Comparison of ENCODE assay signal across 8 cellular contexts in genomic region chr11:2531277-2531986, GRCh38.
A peak's percentile ranks its signal among the peaks of the same experiment; 100 is the strongest.
DNase-seq lines count a peak whose midpoint lies in the region; ATAC-seq and TF ChIP-seq lines count a peak whose summit lies in the region.

No MANE protein-coding gene starts in this region.

- in situ Hi-C loops in SK-MEL-5 (cut with HindIII; ENCODE audit: low pct_unique_long_range_greater_than_20kb, low sequenced_read_pairs): no loop called here

- CTCF ChIA-PET in activated naive CD4-positive, alpha-beta T cell treated with anti-CD3 and anti-CD28 coated beads for 36 hours (lab: Charles Lee): interaction anchor here (0.6 to 8.7 kb wide), 30 partner anchors 12 to 560 kb away, joined by 3 to 280 read pairs (median 4); partner anchors contain the start of genes CDKN1C, KCNQ1, PHLDA2 and TRPM5

- H3K4me1 ChIP-seq in uterus: peaks cover 0 to 11% of the 10 kb centered on the region in 2 donors

- no peaks in the 10 kb centered on the region for H3K9me3 ChIP-seq in uterus

- peaks cover 29 to 55% of the 10 kb centered on the region in 2 donors for H3K36me3 Mint-ChIP-seq in CD14-positive monocyte
- no peaks in the 10 kb centered on the region for H3K36me3 Mint-ChIP-seq in activated naive CD4-positive, alpha-beta T cell treated with anti-CD3 and anti-CD28 coated beads for 36 hours (ENCODE audit: low read depth)
- no peaks in the 10 kb centered on the region for H3K36me3 Mint-ChIP-seq in progenitor cell of endocrine pancreas (ENCODE audit: insufficient read depth)

- no peak overlapping the region for H3K4me3 Mint-ChIP-seq in CD14-positive monocyte
- H3K4me3 Mint-ChIP-seq in activated naive CD4-positive, alpha-beta T cell treated with anti-CD3 and anti-CD28 coated beads for 36 hours: no peak overlapping the region
- no peak overlapping the region for H3K4me3 Mint-ChIP-seq in progenitor cell of endocrine pancreas (ENCODE audit: low read depth)

- no peak overlapping the region for H3K27ac ChIP-seq in uterus

- DNase-seq in CD14-positive monocyte (ENCODE audit: low spot score) (peak; percentile 67), HK-2 (ENCODE audit: unreplicated experiment) (peak; percentile 73), SK-MEL-5 (ENCODE audit: low read depth, low spot score) (peak; percentile 66), head of caudate nucleus (peak in 41 of 42 donors; percentile 61 to 92 (median 80)), progenitor cell of endocrine pancreas (ENCODE audit: low spot score, unreplicated experiment) (peak; percentile 85), uterus (peak; percentile 71 to 78)
- DNase-seq in activated naive CD4-positive, alpha-beta T cell treated with anti-CD3 and anti-CD28 coated beads for 36 hours: peak; percentile 74

- H3K4me3 ChIP-seq in uterus: no peak overlapping the region

- H3K36me3 ChIP-seq in uterus: no peaks in the 10 kb centered on the region

- no peaks in the 10 kb centered on the region for H3K27me3 ChIP-seq in uterus

- H3K9me3 Mint-ChIP-seq in CD14-positive monocyte (no peaks in the 10 kb centered on the region), progenitor cell of endocrine pancreas (ENCODE audit: low read depth) (no peaks in the 10 kb centered on the region)
- H3K9me3 Mint-ChIP-seq in activated naive CD4-positive, alpha-beta T cell treated with anti-CD3 and anti-CD28 coated beads for 36 hours: no peaks in the 10 kb centered on the region

- TF ChIP-seq CTCF in CD14-positive monocyte (IDR thresholded peaks at IDR 0.05) (peak; percentile 96), progenitor cell of endocrine pancreas (IDR thresholded peaks at IDR 0.05; ENCODE audit: unreplicated experiment) (peak; percentile 94), uterus (IDR thresholded peaks at IDR 0.05) (peak; percentile 92 to 98 (median 96))

- H3K4me1 Mint-ChIP-seq in CD14-positive monocyte (peaks cover 53% of the 10 kb centered on the region), progenitor cell of endocrine pancreas (ENCODE audit: low read depth) (peaks cover 8% of the 10 kb centered on the region)
- H3K4me1 Mint-ChIP-seq in activated naive CD4-positive, alpha-beta T cell treated with anti-CD3 and anti-CD28 coated beads for 36 hours (ENCODE audit: low read depth): peaks cover 24% of the 10 kb centered on the region

- no peak for TF ChIP-seq POLR2A in uterus (IDR thresholded peaks at IDR 0.05)

- intact Hi-C loops in CD14-positive monocyte (cut with micrococcal nuclease) (loop anchor here (1.0 to 10.0 kb wide), 4 partner anchors 103 to 561 kb away; partner anchors contain the start of genes C11orf21 (in 1 of the 2) and TSPAN32 (in 1 of the 2)), head of caudate nucleus (cut with DNase I) (loop anchor here (2.0 to 10.0 kb wide), 2 partner anchors 103 to 227 kb away; partner anchors contain the start of genes C11orf21 and TSPAN32), uterus (cut with DNase I; ENCODE audit: low total_unique reads) (loop anchor here (2.0 kb wide), 1 partner anchor 103 kb away; no protein-coding TSS in a partner anchor)
- intact Hi-C loops in activated naive CD4-positive, alpha-beta T cell treated with anti-CD3 and anti-CD28 coated beads for 36 hours (cut with micrococcal nuclease): loop anchor here (1.0 to 10.0 kb wide), 4 partner anchors 103 to 337 kb away; partner anchors contain the start of gene TSSC4

- H3K27ac Mint-ChIP-seq in CD14-positive monocyte (no peak overlapping the region), progenitor cell of endocrine pancreas (no peak overlapping the region)
- H3K27ac Mint-ChIP-seq in activated naive CD4-positive, alpha-beta T cell treated with anti-CD3 and anti-CD28 coated beads for 36 hours: no peak overlapping the region

- peaks cover 2 to 16% (median 4%) of the 10 kb centered on the region in 3 donors for H3K27me3 Mint-ChIP-seq in CD14-positive monocyte (ENCODE audit: low read depth in 3 of 3)
- no peaks in the 10 kb centered on the region for H3K27me3 Mint-ChIP-seq in activated naive CD4-positive, alpha-beta T cell treated with anti-CD3 and anti-CD28 coated beads for 36 hours (ENCODE audit: low read depth)
- peaks cover 15% of the 10 kb centered on the region for H3K27me3 Mint-ChIP-seq in progenitor cell of endocrine pancreas

- ATAC-seq in HG03439 (IDR thresholded peaks at IDR 0.05; ENCODE audit: unreplicated experiment): no peak
